ENCODE assay signal across 11 cellular contexts in the genomic region with DNA sequence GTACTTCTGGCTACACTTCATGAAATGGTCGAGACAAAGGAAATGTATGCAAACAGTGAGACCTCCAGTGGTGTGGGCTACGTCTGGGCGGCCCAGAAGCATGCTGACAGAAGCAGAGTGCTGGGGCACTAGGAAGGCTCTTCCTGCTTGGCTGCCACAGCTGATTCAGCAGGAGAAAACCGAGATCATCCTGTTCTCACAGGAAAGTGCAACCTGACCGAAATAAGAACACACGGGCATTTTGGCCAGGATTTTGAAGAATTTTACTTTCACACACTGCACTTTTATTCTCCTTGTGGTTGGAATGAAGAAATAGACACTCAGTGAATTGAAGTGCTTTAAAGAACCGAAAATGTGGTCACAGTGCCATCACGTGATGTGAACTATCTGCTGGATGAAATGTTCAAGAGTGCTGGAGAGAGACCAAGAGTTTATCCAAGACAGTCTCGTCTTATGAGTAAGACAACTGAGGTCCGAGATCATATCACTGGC.
DNase-seq lines count a peak whose midpoint lies in the region; ATAC-seq and TF ChIP-seq lines count a peak whose summit lies in the region.
"Had no signal": no experiment of that assay in that cellular context is flagged by ENCODE, and none has a peak within 500 bp of the region (broad histone marks: within the 10 kb centered on the region; RNA-seq: fewer than 3 reads in every experiment).

No MANE protein-coding gene starts in this region.

- no peaks in the 10 kb centered on the region for H3K79me2 ChIP-seq in mammary epithelial cell (ENCODE audit: insufficient read depth, low read length)

- no peak overlapping the region for H3K27ac Mint-ChIP-seq in endothelial cell (ENCODE audit: unreplicated experiment)
- H3K27ac Mint-ChIP-seq: activated T-helper 17 cell treated with anti-CD3 and anti-CD28 coated beads, Interleukin-2, amount 50 U/mL, for 72 hours had no signal

- H3K4me1 ChIP-seq in mammary epithelial cell (ENCODE audit: insufficient read depth, low read length) (peaks cover 12% of the 10 kb centered on the region), right lobe of liver (no peaks in the 10 kb centered on the region)

- TF ChIP-seq CTCF in AG10803 (conservative IDR thresholded peaks at IDR 0.05; ENCODE audit: low read length) (peak; percentile 49), mammary epithelial cell (conservative IDR thresholded peaks at IDR 0.05 in 1 of 2, IDR thresholded peaks at IDR 0.05 in 1 of 2; ENCODE audit: extremely low read depth in 1 of 2, insufficient read depth in 1 of 2, low read depth in 1 of 2, low read length in 2 of 2) (peak in 1 of 2 donors; percentile 19), right lobe of liver (IDR thresholded peaks at IDR 0.05) (no peak), endothelial cell (IDR thresholded peaks at IDR 0.05; ENCODE audit: unreplicated experiment) (no peak)

- WGBS in mammary epithelial cell (ENCODE audit: low coverage, missing lambda C conversion rate) = 17% methylated on average over 9 of the region's 10 CpGs
- 16% methylated on average over 10 of the region's 10 CpGs for WGBS in right lobe of liver (ENCODE audit: insufficient coverage, low coverage, low lambda C conversion rate, missing lambda C conversion rate)

- in situ Hi-C loops in mammary epithelial cell (cut with MboI; ENCODE audit: low sequenced_read_pairs in 2 of 2) = no loop called here

- H3K36me3 ChIP-seq in mammary epithelial cell (ENCODE audit: insufficient read depth, low read length) = no peaks in the 10 kb centered on the region
- H3K36me3 ChIP-seq in right lobe of liver = no peaks in the 10 kb centered on the region

- no peaks in the 10 kb centered on the region for H4K20me1 ChIP-seq in mammary epithelial cell (ENCODE audit: insufficient read depth, low read length)

- dilution Hi-C loops in mammary epithelial cell (cut with HindIII; ENCODE audit: low sequenced_read_pairs) = no loop called here

- H3K27me3 ChIP-seq in mammary epithelial cell (ENCODE audit: insufficient read depth, low read length) (no peaks in the 10 kb centered on the region), right lobe of liver (no peaks in the 10 kb centered on the region)

- H3K4me3 ChIP-seq in AG10803 (ENCODE audit: low read length) = peak overlapping the region; percentile 30
- no peak overlapping the region for H3K4me3 ChIP-seq in mammary epithelial cell (replicated peaks in 1 of 3; ENCODE audit: insufficient read depth in 1 of 3, low read depth in 2 of 3, low read length in 3 of 3)
- no peak overlapping the region for H3K4me3 ChIP-seq in right lobe of liver

- H3K36me3 Mint-ChIP-seq in endothelial cell (ENCODE audit: low read depth, unreplicated experiment) = no peaks in the 10 kb centered on the region

- H3K9me3 ChIP-seq in mammary epithelial cell (replicated peaks; ENCODE audit: insufficient read depth, low read length) (no peaks in the 10 kb centered on the region), right lobe of liver (no peaks in the 10 kb centered on the region)

- H3K9me3 Mint-ChIP-seq in endothelial cell (ENCODE audit: unreplicated experiment) = no peaks in the 10 kb centered on the region
- H3K9me3 Mint-ChIP-seq: activated T-helper 17 cell treated with anti-CD3 and anti-CD28 coated beads, Interleukin-2, amount 50 U/mL, for 72 hours had no signal

- H3K4me3 Mint-ChIP-seq in endothelial cell (ENCODE audit: unreplicated experiment) = no peak overlapping the region
- H3K4me3 Mint-ChIP-seq: activated T-helper 17 cell treated with anti-CD3 and anti-CD28 coated beads, Interleukin-2, amount 50 U/mL, for 72 hours had no signal

- peak; percentile 92 for DNase-seq in AG10803 (ENCODE audit: low read depth)
- DNase-seq in HS-27A (ENCODE audit: low read depth) = peak; percentile 23
- peak; percentile 65 for DNase-seq in mammary epithelial cell
- no peak for DNase-seq in right lobe of liver
- no peak for DNase-seq in DMS 273 (lab: John Stamatoyannopoulos, UW; ENCODE audit: unreplicated experiment)
- DNase-seq in endothelial cell (ENCODE audit: low spot score) = no peak
- no peak for DNase-seq in DMS114 treated with DMSO at 0.1 percent for 48 hours (lab: John Stamatoyannopoulos, UW; ENCODE audit: unreplicated experiment)
- DNase-seq: NCI-H187 treated with DMSO at 0.1 percent for 48 hours, T-helper 1 cell had no signal

- BruUV-seq in mammary epithelial cell (replicated peaks; lab: Mats Ljungman, UMichigan) = no TSS peak

- no peak overlapping the region for H3K27ac ChIP-seq in mammary epithelial cell (ENCODE audit: insufficient read depth, low read depth, low read length)
- H3K27ac ChIP-seq in right lobe of liver = no peak overlapping the region

- peak overlapping the region; percentile 48 for H3K4me2 ChIP-seq in mammary epithelial cell (ENCODE audit: insufficient read depth, low read depth, low read length)

- ATAC-seq in right lobe of liver (peak; percentile 28 to 59 (median 41)), HG03342 (IDR thresholded peaks at IDR 0.05; ENCODE audit: unreplicated experiment) (no peak)
- ATAC-seq: activated T-helper 17 cell treated with anti-CD3 and anti-CD28 coated beads, Interleukin-2, amount 50 U/mL, for 72 hours had no signal

- peaks cover under 1% of the 10 kb centered on the region for H3K27me3 Mint-ChIP-seq in endothelial cell (ENCODE audit: unreplicated experiment)

- CTCF ChIA-PET in mammary epithelial cell (lab: Charles Lee; ENCODE audit: low non-redundant PET) = no interaction called here

- TF ChIP-seq POLR2A in right lobe of liver (IDR thresholded peaks at IDR 0.05) = no peak

- H3K9ac ChIP-seq in mammary epithelial cell (ENCODE audit: insufficient read depth, low read length) = no peak overlapping the region

- H2AFZ ChIP-seq in mammary epithelial cell (ENCODE audit: low read depth, low read length) = peak overlapping the region; percentile 7

- intact Hi-C loops in mammary epithelial cell (cut with micrococcal nuclease) (no loop called here), right lobe of liver (cut with DNase I) (no loop called here)

- peaks cover 13% of the 10 kb centered on the region for H3K4me1 Mint-ChIP-seq in endothelial cell (ENCODE audit: unreplicated experiment)
- H3K4me1 Mint-ChIP-seq: activated T-helper 17 cell treated with anti-CD3 and anti-CD28 coated beads, Interleukin-2, amount 50 U/mL, for 72 hours had no signal

Comparison
In these comparisons a context has a peak if more than half of its experiments do, and no peak if none do; other contexts are left out.
1. DNase-seq: peak in AG10803 (single experiment), HS-27A (single experiment) and mammary epithelial cell (single experiment); none in right lobe of liver (0 of 3), DMS 273 (single experiment), endothelial cell (single experiment) and DMS114 treated with DMSO at 0.1 percent for 48 hours (single experiment).